In the genomic region with DNA sequence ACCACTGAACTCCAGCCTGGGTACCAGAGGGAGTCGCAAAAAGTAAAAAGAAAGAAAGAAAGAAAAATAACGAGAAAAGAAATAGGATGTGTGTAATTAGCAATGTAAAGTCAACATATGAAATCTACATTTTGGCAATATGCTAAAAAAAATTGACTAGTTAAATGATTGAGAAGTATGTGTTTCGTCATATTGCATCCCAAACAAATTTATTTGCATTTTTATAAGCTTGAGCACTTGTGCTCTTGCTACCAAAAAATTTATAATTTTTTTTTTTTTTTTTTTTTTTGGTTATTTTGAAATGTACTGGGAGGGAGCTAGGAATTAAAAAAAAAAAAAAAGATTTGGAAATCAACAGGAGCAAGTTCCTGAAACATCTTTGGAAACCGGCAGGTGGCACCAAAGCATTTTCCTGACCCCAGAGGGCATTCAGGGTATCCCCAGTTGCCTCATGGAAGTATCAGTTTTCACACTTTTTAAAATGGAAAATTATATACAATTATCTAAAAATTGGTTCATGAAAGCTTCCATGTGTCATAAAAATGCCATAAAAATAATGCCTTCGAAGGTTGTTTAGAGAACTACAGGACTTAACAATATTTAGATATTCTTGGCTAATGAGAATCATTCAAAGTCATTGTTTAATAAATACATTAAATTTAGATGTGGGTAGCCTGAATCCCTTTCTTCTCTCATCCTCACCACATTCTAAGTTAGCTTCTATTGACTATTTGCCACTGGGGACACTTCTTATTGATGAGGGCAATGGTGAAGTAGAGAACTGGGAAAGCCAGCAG, we compare ENCODE assay signal across 9 cellular contexts. TPM values are rescaled to one million over a fixed set of nuclear protein-coding genes. Genes with fewer than 3 reads are reported as not detected.
DNase-seq lines count a peak whose midpoint lies in the region; ATAC-seq and TF ChIP-seq lines count a peak whose summit lies in the region.
"Had no signal": no experiment of that assay in that cellular context is flagged by ENCODE, and none has a peak within 500 bp of the region (broad histone marks: within the 10 kb centered on the region; RNA-seq: fewer than 3 reads in every experiment).

No MANE protein-coding gene starts in this region.

- no peaks in the 10 kb centered on the region for H3K27me3 ChIP-seq in osteoblast (ENCODE audit: insufficient read depth, low read length)
- H3K27me3 ChIP-seq: BLaER1 had no signal

- peak; percentile 23 for DNase-seq in NCI-H2029 (lab: John Stamatoyannopoulos, UW)
- DNase-seq in NCI-H2029 treated with DMSO at 0.1 percent for 48 hours (lab: John Stamatoyannopoulos, UW), result no peak
- DNase-seq in KBM-7, result peak; percentile 65
- peak; percentile 27 for DNase-seq in SHP77 treated with DMSO at 0.1 percent for 48 hours (lab: John Stamatoyannopoulos, UW)
- DNase-seq in fibroblast of mammary gland (ENCODE audit: low read depth), result peak; percentile 64
- DNase-seq in osteoblast (ENCODE audit: insufficient read length, low spot score, missing footprints), result peak; percentile 8
- no peak for DNase-seq in activated CD4-positive, CD25-positive, alpha-beta regulatory T cell treated with anti-CD3 and anti-CD28 coated beads, Interleukin-2, amount 50 U/mL, for 72 hours

- no peak overlapping the region for H3K4me2 ChIP-seq in osteoblast (ENCODE audit: insufficient read depth, low read length)
- H3K4me2 ChIP-seq: BLaER1 had no signal

- peaks cover 6% of the 10 kb centered on the region for H3K4me1 ChIP-seq in osteoblast (ENCODE audit: insufficient read depth, low read length)

- no peak for ATAC-seq in GM21360 (IDR thresholded peaks at IDR 0.05; ENCODE audit: unreplicated experiment)

- in situ Hi-C loops in KBM-7 (cut with MboI; ENCODE audit: low pct_unique_long_range_greater_than_20kb, low sequenced_read_pairs), result no loop called here

- peaks cover 2% of the 10 kb centered on the region for H3K79me2 ChIP-seq in osteoblast (ENCODE audit: insufficient read depth, low read length)

- TF ChIP-seq CTCF in fibroblast of mammary gland (conservative IDR thresholded peaks at IDR 0.05; ENCODE audit: control insufficient read depth, insufficient read depth, low read depth, low read length) (peak; percentile 58), osteoblast (IDR thresholded peaks at IDR 0.05; ENCODE audit: extremely low read depth, low read depth, low read length) (peak; percentile 65)

- no peak overlapping the region for H2AFZ ChIP-seq in osteoblast (ENCODE audit: low read length)

- H3K4me3 ChIP-seq in fibroblast of mammary gland (ENCODE audit: control insufficient read depth, low read depth, low read length), result no peak overlapping the region
- no peak overlapping the region for H3K4me3 ChIP-seq in osteoblast (ENCODE audit: insufficient read depth, low read length)
- H3K4me3 ChIP-seq: BLaER1 had no signal

- H3K36me3 ChIP-seq in osteoblast (ENCODE audit: insufficient read depth, low read length), result no peaks in the 10 kb centered on the region
- H3K36me3 ChIP-seq: BLaER1 had no signal

- no peak overlapping the region for H3K27ac ChIP-seq in osteoblast (ENCODE audit: low read depth, low read length)
- H3K27ac ChIP-seq: BLaER1 had no signal

- H4K20me1 ChIP-seq in osteoblast (ENCODE audit: insufficient read depth, low read length), result no peaks in the 10 kb centered on the region
- H4K20me1 ChIP-seq: BLaER1 had no signal

- no peaks in the 10 kb centered on the region for H3K9me3 ChIP-seq in osteoblast (ENCODE audit: low read depth, low read length)
- H3K9me3 ChIP-seq: BLaER1 had no signal

RNA-seq across cellular contexts. Expression of gene HEATR1, which starts 4.8 kb away (rescaled TPM):
- 34.2 and 39.4 TPM in 2 replicates for total RNA-seq in osteoblast

Comparison
In these comparisons a context has a peak if more than half of its experiments do, and no peak if none do; other contexts are left out.
1. DNase-seq: peak in NCI-H2029 (single experiment), KBM-7 (single experiment), SHP77 treated with DMSO at 0.1 percent for 48 hours (single experiment), fibroblast of mammary gland (single experiment) and osteoblast (single experiment); none in NCI-H2029 treated with DMSO at 0.1 percent for 48 hours (single experiment) and activated CD4-positive, CD25-positive, alpha-beta regulatory T cell treated with anti-CD3 and anti-CD28 coated beads, Interleukin-2, amount 50 U/mL, for 72 hours (single experiment).